In genomic region chr6:168926306-168926705, GRCh38 we compare ENCODE assay signal across 1 cellular context.
TF ChIP-seq lines count a peak whose summit lies in the region.

No MANE protein-coding gene starts in this region.

TF ChIP-seq in HepG2, 621 proteins besides CTCF, POLR2A, EP300 and RAD21 (continued from another document):
- TF ChIP-seq ZBED4 (CRISPR knock-in tag; IDR thresholded peaks at IDR 0.05; ENCODE audit: borderline replicate concordance) (no peak), MTA3 (CRISPR knock-in tag; IDR thresholded peaks at IDR 0.05) (no peak), ZNF326 (CRISPR knock-in tag; IDR thresholded peaks at IDR 0.05; ENCODE audit: borderline replicate concordance) (no peak), ZNF205 (CRISPR knock-in tag; IDR thresholded peaks at IDR 0.05) (no peak), CREB1 (IDR thresholded peaks at IDR 0.05) (no peak; the same call in 1 of the 2 replicates), CREB1 (CRISPR knock-in tag; IDR thresholded peaks at IDR 0.05) (no peak), ZBTB42 (CRISPR knock-in tag; IDR thresholded peaks at IDR 0.05) (no peak), ZNF788 (CRISPR knock-in tag; IDR thresholded peaks at IDR 0.05; ENCODE audit: borderline replicate concordance) (no peak), ZNF75D (CRISPR knock-in tag; IDR thresholded peaks at IDR 0.05; ENCODE audit: borderline replicate concordance) (no peak), ZBTB44 (CRISPR knock-in tag; IDR thresholded peaks at IDR 0.05) (no peak), ZNF207 (IDR thresholded peaks at IDR 0.05; ENCODE audit: borderline replicate concordance) (peak; percentile 60; the same call in 1 of the 2 replicates), ZZZ3 (CRISPR knock-in tag; IDR thresholded peaks at IDR 0.05; ENCODE audit: borderline replicate concordance) (no peak), MNT (IDR thresholded peaks at IDR 0.05) (peak; percentile 96), KDM6A (CRISPR knock-in tag; IDR thresholded peaks at IDR 0.05; ENCODE audit: low read depth) (no peak), IKZF1 (IDR thresholded peaks at IDR 0.05) (peak; percentile 63; the same call in 1 of the 2 replicates), ISL2 (CRISPR knock-in tag; IDR thresholded peaks at IDR 0.05) (no peak)
